29 cellular contexts compared by ENCODE assay signal in genomic region chr4:155742310-155743015, GRCh38. TPM values are rescaled to one million over a fixed set of nuclear protein-coding genes. Genes with fewer than 3 reads are reported as not detected.
A peak's percentile ranks its signal among the peaks of the same experiment; 100 is the strongest.
DNase-seq lines count a peak whose midpoint lies in the region; ATAC-seq and TF ChIP-seq lines count a peak whose summit lies in the region.
"Had no signal": no experiment of that assay in that cellular context is flagged by ENCODE, and none has a peak within 500 bp of the region (broad histone marks: within the 10 kb centered on the region; RNA-seq: fewer than 3 reads in every experiment).

No MANE protein-coding gene starts in this region.

- ATAC-seq in stimulated activated naive CD8-positive, alpha-beta T cell treated with anti-CD3 and anti-CD28 coated beads, Interleukin-15, amount 100 ng/mL, for 72 hours: no peak
- ATAC-seq: activated CD4-positive, alpha-beta T cell treated with anti-CD3 and anti-CD28 coated beads for 36 hours; left cardiac atrium; right cardiac atrium; stimulated activated naive B cell treated with anti-CD40 and anti-IgM and Interleukin-4, amounts not matched to agents 10 μg/mL and 1 μg/mL and 100 μg/mL, for 72 hours had no signal

- H3K27me3 ChIP-seq in BE2C: no peaks in the 10 kb centered on the region
- H3K27me3 ChIP-seq in Karpas-422 (ENCODE audit: low read length): no peaks in the 10 kb centered on the region
- no peaks in the 10 kb centered on the region for H3K27me3 ChIP-seq in sigmoid colon
- H3K27me3 ChIP-seq: esophagus squamous epithelium, testis, uterus had no signal

- H3K9me2 ChIP-seq in Karpas-422 (replicated peaks; ENCODE audit: insufficient read depth, low read length): no peaks in the 10 kb centered on the region

- intact Hi-C loops in sigmoid colon (cut with DNase I): no loop called here

- no peaks in the 10 kb centered on the region for H3K79me2 ChIP-seq in Karpas-422 (ENCODE audit: low read length)

- no peaks in the 10 kb centered on the region for H4K20me1 ChIP-seq in Karpas-422 (ENCODE audit: insufficient read depth, low read depth, low read length)

- no peaks in the 10 kb centered on the region for H3K9me3 Mint-ChIP-seq in stimulated activated naive CD8-positive, alpha-beta T cell treated with anti-CD3 and anti-CD28 coated beads, Interleukin-15, amount 100 ng/mL, for 72 hours
- H3K9me3 Mint-ChIP-seq: activated naive CD8-positive, alpha-beta T cell treated with anti-CD3 and anti-CD28 coated beads, Interleukin-2, amount 10 ng/mL, durations not matched to agents 7 days and 5 days; IgD-negative memory B cell; naive B cell; stimulated activated naive B cell treated with anti-CD40 and anti-IgM and Interleukin-4, amounts not matched to agents 10 μg/mL and 1 μg/mL and 100 μg/mL, for 72 hours; T-helper 1 cell treated with Interleukin-12 subunit alpha and Interleukin-12 subunit beta and Interleukin-4 antibody, amounts not matched to agents 30 μg/mL and 1 μg/mL, for 36 hours had no signal

- TF ChIP-seq EP300 in sigmoid colon (IDR thresholded peaks at IDR 0.05): no peak

- no peak for DNase-seq in BE2C
- DNase-seq in Karpas-422: no peak
- no peak for DNase-seq in choroid plexus epithelial cell (ENCODE audit: low read depth)
- DNase-seq in myocyte (ENCODE audit: low read depth): peak; percentile 70
- no peak for DNase-seq in sigmoid colon
- DNase-seq in GDM1 (lab: John Stamatoyannopoulos, UW): no peak
- DNase-seq in NCI-H1436 treated with DMSO at 0.1 percent for 48 hours (lab: John Stamatoyannopoulos, UW): no peak
- no peak for DNase-seq in stimulated activated naive CD8-positive, alpha-beta T cell treated with anti-CD3 and anti-CD28 coated beads, Interleukin-15, amount 100 ng/mL, for 72 hours
- DNase-seq: activated CD4-positive, alpha-beta T cell treated with anti-CD3 and anti-CD28 coated beads for 36 hours; activated effector memory CD4-positive, alpha-beta T cell treated with anti-CD3 and anti-CD28 coated beads, Interleukin-2, amount 50 U/mL, for 16 hours; activated naive CD8-positive, alpha-beta T cell treated with anti-CD3 and anti-CD28 coated beads, Interleukin-2, amount 10 ng/mL, durations not matched to agents 7 days and 5 days; C1 segment of cervical spinal cord; Caco-2; effector CD8-positive, alpha-beta T cell; esophagus squamous epithelium; left cardiac atrium; mammary epithelial cell; naive B cell; NCI-H1436; NCI-H2171; right cardiac atrium; stimulated activated CD4-positive, alpha-beta T cell treated with anti-CD3 and anti-CD28 coated beads, Interleukin-12 subunit alpha, Interleukin-12 subunit beta, amount 100 ng/mL, for 4 hours; stimulated activated CD4-positive, alpha-beta T cell treated with anti-CD3 and anti-CD28 coated beads, Interleukin-4, amount 100 ng/mL, for 24 hours; stimulated activated naive B cell treated with anti-CD40 and anti-IgM and Interleukin-4, amounts not matched to agents 10 μg/mL and 1 μg/mL and 100 μg/mL, for 72 hours; testis; uterus had no signal

- H3K4me1 ChIP-seq in BE2C (no peaks in the 10 kb centered on the region), Karpas-422 (ENCODE audit: low read length) (peaks cover 64% of the 10 kb centered on the region), sigmoid colon (no peaks in the 10 kb centered on the region)
- H3K4me1 ChIP-seq: Caco-2, esophagus squamous epithelium, testis, uterus had no signal

- 83 to 88% methylated on average over 3 of the region's 3 CpGs for WGBS in sigmoid colon, 2 donors

- no peaks in the 10 kb centered on the region for H3K4me1 Mint-ChIP-seq in stimulated activated naive CD8-positive, alpha-beta T cell treated with anti-CD3 and anti-CD28 coated beads, Interleukin-15, amount 100 ng/mL, for 72 hours
- H3K4me1 Mint-ChIP-seq: activated CD4-positive, alpha-beta T cell treated with anti-CD3 and anti-CD28 coated beads for 36 hours; activated naive CD8-positive, alpha-beta T cell treated with anti-CD3 and anti-CD28 coated beads, Interleukin-2, amount 10 ng/mL, durations not matched to agents 7 days and 5 days; IgD-negative memory B cell; naive B cell; stimulated activated naive B cell treated with anti-CD40 and anti-IgM and Interleukin-4, amounts not matched to agents 10 μg/mL and 1 μg/mL and 100 μg/mL, for 72 hours had no signal

- H3K9ac ChIP-seq in Karpas-422 (ENCODE audit: low read length): no peak overlapping the region

- H3K27ac ChIP-seq in Karpas-422 (ENCODE audit: low read length) (no peak overlapping the region), sigmoid colon (no peak overlapping the region)
- H3K27ac ChIP-seq: esophagus squamous epithelium, SK-N-MC, testis, uterus had no signal

- no peak overlapping the region for H3K4me2 ChIP-seq in Karpas-422 (ENCODE audit: low read depth, low read length, poor library complexity, severe bottlenecking)

- no peak for TF ChIP-seq POLR2A in sigmoid colon (IDR thresholded peaks at IDR 0.05)

- no peak overlapping the region for H3K27ac Mint-ChIP-seq in stimulated activated naive CD8-positive, alpha-beta T cell treated with anti-CD3 and anti-CD28 coated beads, Interleukin-15, amount 100 ng/mL, for 72 hours
- H3K27ac Mint-ChIP-seq: activated CD4-positive, alpha-beta T cell treated with anti-CD3 and anti-CD28 coated beads for 36 hours; activated naive CD8-positive, alpha-beta T cell treated with anti-CD3 and anti-CD28 coated beads, Interleukin-2, amount 10 ng/mL, durations not matched to agents 7 days and 5 days; IgD-negative memory B cell; naive B cell; stimulated activated naive B cell treated with anti-CD40 and anti-IgM and Interleukin-4, amounts not matched to agents 10 μg/mL and 1 μg/mL and 100 μg/mL, for 72 hours; T-helper 1 cell treated with Interleukin-12 subunit alpha and Interleukin-12 subunit beta and Interleukin-4 antibody, amounts not matched to agents 30 μg/mL and 1 μg/mL, for 36 hours had no signal

- H3K36me3 ChIP-seq in BE2C (no peaks in the 10 kb centered on the region), Karpas-422 (ENCODE audit: insufficient read depth, low read length) (peaks cover 10% of the 10 kb centered on the region; the same call in 1 of the 2 replicates), sigmoid colon (no peaks in the 10 kb centered on the region)
- H3K36me3 ChIP-seq: esophagus squamous epithelium, uterus had no signal

- H3K9me3 ChIP-seq in BE2C: no peaks in the 10 kb centered on the region
- H3K9me3 ChIP-seq in Karpas-422 (ENCODE audit: low read length): peaks cover 3% of the 10 kb centered on the region; the same call in 1 of the 2 replicates
- no peaks in the 10 kb centered on the region for H3K9me3 ChIP-seq in sigmoid colon
- H3K9me3 ChIP-seq: Caco-2, esophagus squamous epithelium, testis, uterus had no signal

- H2AFZ ChIP-seq in Karpas-422 (ENCODE audit: low read length): peak overlapping the region; percentile 11

- H3K4me3 Mint-ChIP-seq in stimulated activated naive CD8-positive, alpha-beta T cell treated with anti-CD3 and anti-CD28 coated beads, Interleukin-15, amount 100 ng/mL, for 72 hours: no peak overlapping the region
- H3K4me3 Mint-ChIP-seq: activated CD4-positive, alpha-beta T cell treated with anti-CD3 and anti-CD28 coated beads for 36 hours; activated naive CD8-positive, alpha-beta T cell treated with anti-CD3 and anti-CD28 coated beads, Interleukin-2, amount 10 ng/mL, durations not matched to agents 7 days and 5 days; IgD-negative memory B cell; stimulated activated naive B cell treated with anti-CD40 and anti-IgM and Interleukin-4, amounts not matched to agents 10 μg/mL and 1 μg/mL and 100 μg/mL, for 72 hours; T-helper 1 cell treated with Interleukin-12 subunit alpha and Interleukin-12 subunit beta and Interleukin-4 antibody, amounts not matched to agents 30 μg/mL and 1 μg/mL, for 36 hours had no signal

- peaks cover 8% of the 10 kb centered on the region for H3K27me3 Mint-ChIP-seq in stimulated activated naive CD8-positive, alpha-beta T cell treated with anti-CD3 and anti-CD28 coated beads, Interleukin-15, amount 100 ng/mL, for 72 hours
- H3K27me3 Mint-ChIP-seq: activated naive CD8-positive, alpha-beta T cell treated with anti-CD3 and anti-CD28 coated beads, Interleukin-2, amount 10 ng/mL, durations not matched to agents 7 days and 5 days; IgD-negative memory B cell; naive B cell; stimulated activated naive B cell treated with anti-CD40 and anti-IgM and Interleukin-4, amounts not matched to agents 10 μg/mL and 1 μg/mL and 100 μg/mL, for 72 hours had no signal

- TF ChIP-seq CTCF in BE2C (IDR thresholded peaks at IDR 0.05; ENCODE audit: low read depth, low read length) (peak; percentile 37), choroid plexus epithelial cell (conservative IDR thresholded peaks at IDR 0.05; ENCODE audit: low read depth, low read length) (peak; percentile 14), sigmoid colon (IDR thresholded peaks at IDR 0.05) (no peak)

- H3K4me3 ChIP-seq in BE2C (ENCODE audit: low read depth, low read length) (no peak overlapping the region), Karpas-422 (ENCODE audit: low read length) (no peak overlapping the region), choroid plexus epithelial cell (ENCODE audit: low read depth, low read length) (no peak overlapping the region), sigmoid colon (no peak overlapping the region)
- H3K4me3 ChIP-seq: esophagus squamous epithelium, SK-N-MC, testis, uterus had no signal

RNA-seq across cellular contexts. Expression of gene GUCY1B1, which starts 16.4 kb away (rescaled TPM):
- 8.7 TPM for polyA plus RNA-seq in BE2C (2012; ENCODE audit: insufficient read depth, insufficient read length, low read depth)
- 0.47 and 3.2 TPM in 2 replicates for total RNA-seq in Karpas-422 (2014; rRNA removed; shearing (Covaris generic); ENCODE audit: low replicate concordance)
- 8.3 and 9.6 TPM in 2 replicates for total RNA-seq in myocyte
- 2.5 TPM for polyA plus RNA-seq in myocyte (2012)
- 100 to 1,000 TPM in 1 of 4 donors, 10 to 100 TPM in 3; 45.1 to 115 (median 80.1) TPM for total RNA-seq in sigmoid colon
- polyA plus RNA-seq in sigmoid colon: 1 to 10 TPM in 2 of 3 donors, under 1 TPM in 1; 0.92 to 8.0 (median 2.4) TPM
- total RNA-seq: activated naive CD8-positive, alpha-beta T cell treated with anti-CD3 and anti-CD28 coated beads, Interleukin-2, amount 10 ng/mL, durations not matched to agents 7 days and 5 days; Caco-2 had no signal

Comparison
In these comparisons a context has a peak if more than half of its experiments do, and no peak if none do; other contexts are left out.
1. CTCF ChIP-seq: peak in BE2C (single experiment) and choroid plexus epithelial cell (single experiment); none in sigmoid colon (0 of 4).